In genomic region chr6:41818271-41819054, GRCh38 we compare ENCODE assay signal across 1 cellular context.
TF ChIP-seq lines count a peak whose summit lies in the region.

No MANE protein-coding gene starts in this region.

TF ChIP-seq in K562, 482 proteins besides CTCF, POLR2A, EP300 and RAD21 (continued from another document and continues in another):
- TF ChIP-seq, protein P1, sequence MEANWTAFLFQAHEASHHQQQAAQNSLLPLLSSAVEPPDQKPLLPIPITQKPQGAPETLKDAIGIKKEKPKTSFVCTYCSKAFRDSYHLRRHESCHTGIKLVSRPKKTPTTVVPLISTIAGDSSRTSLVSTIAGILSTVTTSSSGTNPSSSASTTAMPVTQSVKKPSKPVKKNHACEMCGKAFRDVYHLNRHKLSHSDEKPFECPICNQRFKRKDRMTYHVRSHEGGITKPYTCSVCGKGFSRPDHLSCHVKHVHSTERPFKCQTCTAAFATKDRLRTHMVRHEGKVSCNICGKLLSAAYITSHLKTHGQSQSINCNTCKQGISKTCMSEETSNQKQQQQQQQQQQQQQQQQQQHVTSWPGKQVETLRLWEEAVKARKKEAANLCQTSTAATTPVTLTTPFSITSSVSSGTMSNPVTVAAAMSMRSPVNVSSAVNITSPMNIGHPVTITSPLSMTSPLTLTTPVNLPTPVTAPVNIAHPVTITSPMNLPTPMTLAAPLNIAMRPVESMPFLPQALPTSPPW (CRISPR knock-in tag; IDR thresholded peaks at IDR 0.05): peak; percentile 32; the same call in 1 of the 2 replicates
- TF ChIP-seq ZNF316 (IDR thresholded peaks at IDR 0.05): 0 out of 2 replicates have a peak, but pooled peaks have one; percentile 35
- peak; percentile 33; the same call in 1 of the 2 replicates for TF ChIP-seq KHSRP (IDR thresholded peaks at IDR 0.05)
- peak in 1 of 3 experiments; percentile 27 for TF ChIP-seq YY1 (IDR thresholded peaks at IDR 0.05; ENCODE audit: borderline replicate concordance in 1 of 3, control insufficient read depth in 1 of 3, extremely low read depth in 1 of 3, insufficient read depth in 3 of 3, insufficient read length in 1 of 3, insufficient replicate concordance in 2 of 3, low read depth in 1 of 3, low read length in 2 of 3)
- peak; percentile 80; the same call in 1 of the 2 replicates for TF ChIP-seq CC2D1A (IDR thresholded peaks at IDR 0.05)
- TF ChIP-seq TAL1 (IDR thresholded peaks at IDR 0.05): peak; percentile 94
- peak; percentile 23 for TF ChIP-seq BRD9 (IDR thresholded peaks at IDR 0.05; ENCODE audit: low read depth, partially characterized antibody)
- TF ChIP-seq FOXA3 (CRISPR knock-in tag; conservative IDR thresholded peaks at IDR 0.05 in 1 of 2, IDR thresholded peaks at IDR 0.05 in 1 of 2): 0 out of 4 replicates have a peak, but pooled peaks of 1 of the 2 experiments have one; percentile 6
- peak; percentile 58 for TF ChIP-seq MEIS2 (IDR thresholded peaks at IDR 0.05; ENCODE audit: partially characterized antibody)
- TF ChIP-seq ZNF75A (CRISPR knock-in tag; IDR thresholded peaks at IDR 0.05): no peak
- peak; percentile 66 for TF ChIP-seq HDAC3 (IDR thresholded peaks at IDR 0.05; ENCODE audit: borderline replicate concordance, partially characterized antibody)
- peak; percentile 28 for TF ChIP-seq TBP (optimal IDR thresholded peaks at IDR 0.05; ENCODE audit: low read depth, low read length)
- 0 out of 2 replicates have a peak, but pooled peaks have one; percentile 15 for TF ChIP-seq L3MBTL2 (IDR thresholded peaks at IDR 0.05)
- no peak for TF ChIP-seq YBX1 (IDR thresholded peaks at IDR 0.05)
- peak; percentile 41; the same call in 1 of the 2 replicates for TF ChIP-seq CREM (IDR thresholded peaks at IDR 0.05; ENCODE audit: low read depth)
- peak; percentile 95 for TF ChIP-seq CBFA2T3 (IDR thresholded peaks at IDR 0.05)
- peak; percentile 13 for TF ChIP-seq TAF9B (IDR thresholded peaks at IDR 0.05; ENCODE audit: partially characterized antibody)
- TF ChIP-seq MTA3 (IDR thresholded peaks at IDR 0.05; ENCODE audit: borderline replicate concordance): 0 out of 2 replicates have a peak, but pooled peaks have one; percentile 28
- 0 out of 2 replicates have a peak, but pooled peaks have one; percentile 4 for TF ChIP-seq MAFG (tag; conservative IDR thresholded peaks at IDR 0.05)
- TF ChIP-seq ARID1B (IDR thresholded peaks at IDR 0.05): peak; percentile 96
- no peak for TF ChIP-seq KLF1 (tag; IDR thresholded peaks at IDR 0.05)
- TF ChIP-seq CEBPB (tag; IDR thresholded peaks at IDR 0.05): peak; percentile 87
- peak in 1 of 2 experiments; percentile 54 for TF ChIP-seq NCOA2 (IDR thresholded peaks at IDR 0.05; ENCODE audit: partially characterized antibody in 2 of 2)
- no peak for TF ChIP-seq FIP1L1 (IDR thresholded peaks at IDR 0.05; ENCODE audit: low read depth, low read length, poor library complexity, severe bottlenecking)
- TF ChIP-seq DPF2 (IDR thresholded peaks at IDR 0.05): peak; percentile 93
- TF ChIP-seq MYNN (IDR thresholded peaks at IDR 0.05): peak; percentile 98
- TF ChIP-seq MYNN (CRISPR knock-in tag; IDR thresholded peaks at IDR 0.05): no peak
- peak; percentile 89 for TF ChIP-seq EHMT2 (IDR thresholded peaks at IDR 0.05)
- TF ChIP-seq ZNF589 (CRISPR knock-in tag; IDR thresholded peaks at IDR 0.05; ENCODE audit: low read depth): no peak
- TF ChIP-seq ZNF592 (IDR thresholded peaks at IDR 0.05): peak; percentile 75
- TF ChIP-seq ZNF395 (CRISPR knock-in tag; IDR thresholded peaks at IDR 0.05): peak; percentile 44; the same call in 1 of the 2 replicates
- TF ChIP-seq PBX2 (CRISPR knock-in tag; IDR thresholded peaks at IDR 0.05; ENCODE audit: low read depth): 0 out of 2 replicates have a peak, but pooled peaks have one; percentile 14
- TF ChIP-seq PBX2 (tag; conservative IDR thresholded peaks at IDR 0.05; ENCODE audit: low read depth): no peak; the same call in 1 of the 2 replicates
- TF ChIP-seq SMARCC2 (IDR thresholded peaks at IDR 0.05; ENCODE audit: low read depth): peak; percentile 79; the same call in 1 of the 2 replicates
- TF ChIP-seq RBM34 (IDR thresholded peaks at IDR 0.05; ENCODE audit: borderline replicate concordance, insufficient read depth, low read length): no peak
- peak; percentile 57 to 68 for TF ChIP-seq KDM1A (IDR thresholded peaks at IDR 0.05)
- TF ChIP-seq NCOA1 (IDR thresholded peaks at IDR 0.05; ENCODE audit: low read depth): peak; percentile 53; the same call in 1 of the 2 replicates
- TF ChIP-seq NFIC (IDR thresholded peaks at IDR 0.05): peak; percentile 77
- TF ChIP-seq ZNF282 (CRISPR knock-in tag; IDR thresholded peaks at IDR 0.05): no peak
- no peak for TF ChIP-seq FOXJ2 (tag; IDR thresholded peaks at IDR 0.05)
- no peak for TF ChIP-seq CSDE1 (IDR thresholded peaks at IDR 0.05)
- peak; percentile 97 for TF ChIP-seq TCF3 (CRISPR knock-in tag; IDR thresholded peaks at IDR 0.05)
- TF ChIP-seq, protein P2, sequence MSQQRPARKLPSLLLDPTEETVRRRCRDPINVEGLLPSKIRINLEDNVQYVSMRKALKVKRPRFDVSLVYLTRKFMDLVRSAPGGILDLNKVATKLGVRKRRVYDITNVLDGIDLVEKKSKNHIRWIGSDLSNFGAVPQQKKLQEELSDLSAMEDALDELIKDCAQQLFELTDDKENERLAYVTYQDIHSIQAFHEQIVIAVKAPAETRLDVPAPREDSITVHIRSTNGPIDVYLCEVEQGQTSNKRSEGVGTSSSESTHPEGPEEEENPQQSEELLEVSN (IDR thresholded peaks at IDR 0.05; ENCODE audit: borderline replicate concordance in 1 of 2, extremely low read depth in 1 of 2, insufficient read depth in 1 of 2, insufficient read length in 1 of 2, low read depth in 1 of 2, low read length in 1 of 2, poor library complexity in 1 of 2, severe bottlenecking in 1 of 2): peak in 1 of 2 experiments; percentile 16
- no peak for TF ChIP-seq COPS2 (conservative IDR thresholded peaks at IDR 0.05)
- peak; percentile 25 for TF ChIP-seq CCNT2 (IDR thresholded peaks at IDR 0.05; ENCODE audit: borderline replicate concordance, extremely low read depth, insufficient read length, low read depth, low read length)
- TF ChIP-seq GABPA (tag; conservative IDR thresholded peaks at IDR 0.05; ENCODE audit: low read depth): peak; percentile 56; the same call in 1 of the 2 replicates
- no peak for TF ChIP-seq CEBPG (CRISPR knock-in tag; IDR thresholded peaks at IDR 0.05)
- TF ChIP-seq CEBPG (tag; conservative IDR thresholded peaks at IDR 0.05 in 1 of 2, IDR thresholded peaks at IDR 0.05 in 1 of 2): peak in 1 of 2 experiments; percentile 80; a peak in 2 of 4 replicates
- 0 out of 2 replicates have a peak, but pooled peaks have one; percentile 38 for TF ChIP-seq TRIM28 (IDR thresholded peaks at IDR 0.05)
- TF ChIP-seq TBL1XR1 (IDR thresholded peaks at IDR 0.05; ENCODE audit: low read length in 2 of 2): peak in 1 of 2 experiments; percentile 55; a peak in 1 of 4 replicates
- no peak for TF ChIP-seq ZFPM2 (CRISPR knock-in tag; IDR thresholded peaks at IDR 0.05)
- peak; percentile 71; the same call in 1 of the 2 replicates for TF ChIP-seq PHB2 (IDR thresholded peaks at IDR 0.05; ENCODE audit: low read depth)
- TF ChIP-seq, protein P3, sequence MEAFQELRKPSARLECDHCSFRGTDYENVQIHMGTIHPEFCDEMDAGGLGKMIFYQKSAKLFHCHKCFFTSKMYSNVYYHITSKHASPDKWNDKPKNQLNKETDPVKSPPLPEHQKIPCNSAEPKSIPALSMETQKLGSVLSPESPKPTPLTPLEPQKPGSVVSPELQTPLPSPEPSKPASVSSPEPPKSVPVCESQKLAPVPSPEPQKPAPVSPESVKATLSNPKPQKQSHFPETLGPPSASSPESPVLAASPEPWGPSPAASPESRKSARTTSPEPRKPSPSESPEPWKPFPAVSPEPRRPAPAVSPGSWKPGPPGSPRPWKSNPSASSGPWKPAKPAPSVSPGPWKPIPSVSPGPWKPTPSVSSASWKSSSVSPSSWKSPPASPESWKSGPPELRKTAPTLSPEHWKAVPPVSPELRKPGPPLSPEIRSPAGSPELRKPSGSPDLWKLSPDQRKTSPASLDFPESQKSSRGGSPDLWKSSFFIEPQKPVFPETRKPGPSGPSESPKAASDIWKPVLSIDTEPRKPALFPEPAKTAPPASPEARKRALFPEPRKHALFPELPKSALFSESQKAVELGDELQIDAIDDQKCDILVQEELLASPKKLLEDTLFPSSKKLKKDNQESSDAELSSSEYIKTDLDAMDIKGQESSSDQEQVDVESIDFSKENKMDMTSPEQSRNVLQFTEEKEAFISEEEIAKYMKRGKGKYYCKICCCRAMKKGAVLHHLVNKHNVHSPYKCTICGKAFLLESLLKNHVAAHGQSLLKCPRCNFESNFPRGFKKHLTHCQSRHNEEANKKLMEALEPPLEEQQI (IDR thresholded peaks at IDR 0.05): peak; percentile 77
- peak in 1 of 2 experiments; percentile 63; a peak in 1 of 4 replicates for TF ChIP-seq NONO (IDR thresholded peaks at IDR 0.05; ENCODE audit: low read depth in 2 of 2, low read length in 1 of 2)
- TF ChIP-seq, protein P4, sequence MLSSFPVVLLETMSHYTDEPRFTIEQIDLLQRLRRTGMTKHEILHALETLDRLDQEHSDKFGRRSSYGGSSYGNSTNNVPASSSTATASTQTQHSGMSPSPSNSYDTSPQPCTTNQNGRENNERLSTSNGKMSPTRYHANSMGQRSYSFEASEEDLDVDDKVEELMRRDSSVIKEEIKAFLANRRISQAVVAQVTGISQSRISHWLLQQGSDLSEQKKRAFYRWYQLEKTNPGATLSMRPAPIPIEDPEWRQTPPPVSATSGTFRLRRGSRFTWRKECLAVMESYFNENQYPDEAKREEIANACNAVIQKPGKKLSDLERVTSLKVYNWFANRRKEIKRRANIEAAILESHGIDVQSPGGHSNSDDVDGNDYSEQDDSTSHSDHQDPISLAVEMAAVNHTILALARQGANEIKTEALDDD (IDR thresholded peaks at IDR 0.05): peak; percentile 77
- peak; percentile 87 for TF ChIP-seq GATA2 (CRISPR knock-in tag; IDR thresholded peaks at IDR 0.05)
- no peak for TF ChIP-seq POLR3A (IDR thresholded peaks at IDR 0.05; ENCODE audit: borderline replicate concordance, extremely low read depth, insufficient read depth, insufficient read length)
- peak; percentile 60; the same call in 1 of the 2 replicates for TF ChIP-seq ETV5 (CRISPR knock-in tag; IDR thresholded peaks at IDR 0.05; ENCODE audit: low read depth)
- peak; percentile 62 for TF ChIP-seq ATF3 (IDR thresholded peaks at IDR 0.05)
- no peak for TF ChIP-seq ATF3 (CRISPR knock-in tag; conservative IDR thresholded peaks at IDR 0.05)
